Comparison of ENCODE assay signal across 36 cellular contexts in genomic region chr3:12270976-12271375, GRCh38.
"Had no signal": no experiment of that assay in that cellular context is flagged by ENCODE, and none has a peak within 500 bp of the region (broad histone marks: within the 10 kb centered on the region; RNA-seq: fewer than 3 reads in every experiment).

No MANE protein-coding gene starts in this region.

- H3K9me3 ChIP-seq: adrenal gland, ascending aorta, body of pancreas, breast epithelium had no signal

- H3K27ac ChIP-seq: adrenal gland, ascending aorta, body of pancreas, brain microvascular endothelial cell, breast epithelium, cardiac muscle cell had no signal

- H3K36me3 ChIP-seq: adrenal gland, ascending aorta, brain microvascular endothelial cell, breast epithelium, cardiac muscle cell had no signal

- DNase-seq: activated effector memory CD4-positive, alpha-beta T cell treated with anti-CD3 and anti-CD28 coated beads, Interleukin-2, amount 50 U/mL, for 16 hours; activated effector memory CD4-positive, alpha-beta T cell treated with Interleukin-2 at 50 U/mL for 16 hours; activated gamma-delta T cell; activated gamma-delta T cell treated with Interleukin-2 at 50 U/mL for 16 hours; activated naive CD4-positive, alpha-beta T cell; activated naive CD4-positive, alpha-beta T cell treated with anti-CD3 and anti-CD28 coated beads for 36 hours; activated naive CD4-positive, alpha-beta T cell treated with anti-CD3 and anti-CD28 coated beads, Interleukin-2, amount 10 ng/mL, durations not matched to agents 7 days and 5 days; activated naive CD4-positive, alpha-beta T cell treated with anti-CD3 and anti-CD28 coated beads, Interleukin-2, amount 50 U/mL, for 16 hours; activated naive CD4-positive, alpha-beta T cell treated with Interleukin-2 at 50 U/mL for 16 hours; activated naive CD8-positive, alpha-beta T cell treated with anti-CD3 and anti-CD28 coated beads for 36 hours; activated naive CD8-positive, alpha-beta T cell treated with anti-CD3 and anti-CD28 coated beads, Interleukin-2, amount 10 ng/mL, durations not matched to agents 7 days and 5 days; activated naive CD8-positive, alpha-beta T cell treated with anti-CD3 and anti-CD28 coated beads, Interleukin-2, amount 50 U/mL, for 24 hours; activated T-cell treated with anti-CD3 and anti-CD28 coated beads, Interleukin-2, amount 50 U/mL, for 4 hours; activated T-cell treated with anti-CD3 and anti-CD28 coated beads, Interleukin-2, amount 50 U/mL, for 48 hours; activated T-cell treated with anti-CD3 and anti-CD28 coated beads, Interleukin-2, amount 50 U/mL, for 72 hours; adrenal gland; amniotic stem cell; amygdala; anterior cingulate cortex; aorta; body of pancreas; brain microvascular endothelial cell; caudate nucleus; central memory CD4-positive, alpha-beta T cell; cerebellar nuclear complex had no signal

- H3K4me3 ChIP-seq: adrenal gland, ascending aorta, body of pancreas, breast epithelium, cardiac muscle cell had no signal

- H3K4me1 Mint-ChIP-seq: activated naive CD4-positive, alpha-beta T cell treated with anti-CD3 and anti-CD28 coated beads, Interleukin-2, amount 10 ng/mL, durations not matched to agents 7 days and 5 days; activated naive CD4-positive, alpha-beta T cell treated with anti-CD3 and anti-CD28 coated beads, Interleukin-2, amount 50 U/mL, for 24 hours; activated naive CD8-positive, alpha-beta T cell treated with anti-CD3 and anti-CD28 coated beads for 36 hours; activated naive CD8-positive, alpha-beta T cell treated with anti-CD3 and anti-CD28 coated beads, Interleukin-2, amount 10 ng/mL, durations not matched to agents 7 days and 5 days; activated naive CD8-positive, alpha-beta T cell treated with anti-CD3 and anti-CD28 coated beads, Interleukin-2, amount 50 U/mL, for 24 hours; activated T-helper 17 cell treated with anti-CD3 and anti-CD28 coated beads, Interleukin-2, amount 50 U/mL, for 72 hours; brain; central memory CD8-positive, alpha-beta T cell had no signal

- H3K27ac Mint-ChIP-seq: activated naive CD4-positive, alpha-beta T cell treated with anti-CD3 and anti-CD28 coated beads for 36 hours; activated naive CD4-positive, alpha-beta T cell treated with anti-CD3 and anti-CD28 coated beads, Interleukin-2, amount 10 ng/mL, durations not matched to agents 7 days and 5 days; activated naive CD4-positive, alpha-beta T cell treated with anti-CD3 and anti-CD28 coated beads, Interleukin-2, amount 50 U/mL, for 24 hours; activated naive CD4-positive, alpha-beta T cell treated with anti-CD3 and anti-CD28 coated beads, Interleukin-2, amount 50 U/mL, for 72 hours; activated naive CD8-positive, alpha-beta T cell; activated naive CD8-positive, alpha-beta T cell treated with anti-CD3 and anti-CD28 coated beads for 36 hours; activated naive CD8-positive, alpha-beta T cell treated with anti-CD3 and anti-CD28 coated beads, Interleukin-2, amount 10 ng/mL, durations not matched to agents 7 days and 5 days; activated naive CD8-positive, alpha-beta T cell treated with anti-CD3 and anti-CD28 coated beads, Interleukin-2, amount 50 U/mL, for 24 hours; activated T-cell treated with anti-CD3 and anti-CD28 coated beads, Interleukin-2, amount 50 U/mL, for 72 hours; activated T-helper 1 cell treated with anti-CD3 and anti-CD28 coated beads, Interleukin-12 subunit alpha, Interleukin-12 subunit beta, Interleukin-2, Interleukin-4 antibody, amounts not matched to agents 30 ng/mL and 10 ng/mL and 1 ng/mL, durations not matched to agents 14 hours and 24 hours and 36 hours; activated T-helper 17 cell treated with anti-CD3 and anti-CD28 coated beads, Interleukin-2, amount 50 U/mL, for 72 hours; activated T-helper 2 cell treated with anti-CD3 and anti-CD28 coated beads, Interferon-gamma antibody, Interleukin-2, Interleukin-4, amounts not matched to agents 10 μg/mL and 5 μg/mL and 100 μg/mL, durations not matched to agents 14 hours and 24 hours and 36 hours; brain had no signal

- H3K27me3 ChIP-seq: adrenal gland, ascending aorta, body of pancreas, brain microvascular endothelial cell, breast epithelium, cardiac muscle cell had no signal

- H3K9me3 Mint-ChIP-seq: activated naive CD4-positive, alpha-beta T cell treated with anti-CD3 and anti-CD28 coated beads for 36 hours; activated naive CD4-positive, alpha-beta T cell treated with anti-CD3 and anti-CD28 coated beads, Interleukin-2, amount 10 ng/mL, durations not matched to agents 7 days and 5 days; activated naive CD4-positive, alpha-beta T cell treated with anti-CD3 and anti-CD28 coated beads, Interleukin-2, amount 50 U/mL, for 24 hours; activated naive CD4-positive, alpha-beta T cell treated with anti-CD3 and anti-CD28 coated beads, Interleukin-2, amount 50 U/mL, for 72 hours; activated naive CD8-positive, alpha-beta T cell treated with anti-CD3 and anti-CD28 coated beads for 36 hours; activated naive CD8-positive, alpha-beta T cell treated with anti-CD3 and anti-CD28 coated beads, Interleukin-2, amount 10 ng/mL, durations not matched to agents 7 days and 5 days; activated naive CD8-positive, alpha-beta T cell treated with anti-CD3 and anti-CD28 coated beads, Interleukin-2, amount 50 U/mL, for 24 hours; activated T-cell treated with anti-CD3 and anti-CD28 coated beads, Interleukin-2, amount 50 U/mL, for 4 hours; activated T-cell treated with anti-CD3 and anti-CD28 coated beads, Interleukin-2, amount 50 U/mL, for 72 hours; activated T-helper 1 cell treated with anti-CD3 and anti-CD28 coated beads, Interleukin-12 subunit alpha, Interleukin-12 subunit beta, Interleukin-2, Interleukin-4 antibody, amounts not matched to agents 30 ng/mL and 10 ng/mL and 1 ng/mL, durations not matched to agents 14 hours and 24 hours and 36 hours; activated T-helper 17 cell treated with anti-CD3 and anti-CD28 coated beads, Interleukin-2, amount 50 U/mL, for 72 hours; activated T-helper 2 cell treated with anti-CD3 and anti-CD28 coated beads, Interferon-gamma antibody, Interleukin-2, Interleukin-4, amounts not matched to agents 10 μg/mL and 5 μg/mL and 100 μg/mL, durations not matched to agents 14 hours and 24 hours and 36 hours; brain; central memory CD8-positive, alpha-beta T cell had no signal

- H3K4me1 ChIP-seq: adrenal gland, ascending aorta, body of pancreas, breast epithelium had no signal

- H3K4me3 Mint-ChIP-seq: activated naive CD4-positive, alpha-beta T cell treated with anti-CD3 and anti-CD28 coated beads for 36 hours; activated naive CD4-positive, alpha-beta T cell treated with anti-CD3 and anti-CD28 coated beads, Interleukin-2, amount 10 ng/mL, durations not matched to agents 7 days and 5 days; activated naive CD4-positive, alpha-beta T cell treated with anti-CD3 and anti-CD28 coated beads, Interleukin-2, amount 50 U/mL, for 24 hours; activated naive CD8-positive, alpha-beta T cell; activated naive CD8-positive, alpha-beta T cell treated with anti-CD3 and anti-CD28 coated beads for 36 hours; activated naive CD8-positive, alpha-beta T cell treated with anti-CD3 and anti-CD28 coated beads, Interleukin-2, amount 10 ng/mL, durations not matched to agents 7 days and 5 days; activated naive CD8-positive, alpha-beta T cell treated with anti-CD3 and anti-CD28 coated beads, Interleukin-2, amount 50 U/mL, for 24 hours; activated T-cell treated with anti-CD3 and anti-CD28 coated beads, Interleukin-2, amount 50 U/mL, for 4 hours; activated T-cell treated with anti-CD3 and anti-CD28 coated beads, Interleukin-2, amount 50 U/mL, for 72 hours; activated T-helper 1 cell treated with anti-CD3 and anti-CD28 coated beads, Interleukin-12 subunit alpha, Interleukin-12 subunit beta, Interleukin-2, Interleukin-4 antibody, amounts not matched to agents 30 ng/mL and 10 ng/mL and 1 ng/mL, durations not matched to agents 14 hours and 24 hours and 36 hours; activated T-helper 17 cell treated with anti-CD3 and anti-CD28 coated beads, Interleukin-2, amount 50 U/mL, for 72 hours; brain; central memory CD8-positive, alpha-beta T cell had no signal

- ATAC-seq: activated naive CD4-positive, alpha-beta T cell treated with anti-CD3 and anti-CD28 coated beads, Interleukin-2, amount 50 U/mL, for 72 hours; activated naive CD8-positive, alpha-beta T cell treated with anti-CD3 and anti-CD28 coated beads, Interleukin-2, amount 50 U/mL, for 24 hours; activated T-cell treated with anti-CD3 and anti-CD28 coated beads, Interleukin-2, amount 50 U/mL, for 4 hours; activated T-cell treated with anti-CD3 and anti-CD28 coated beads, Interleukin-2, amount 50 U/mL, for 72 hours; activated T-helper 17 cell treated with anti-CD3 and anti-CD28 coated beads, Interleukin-2, amount 50 U/mL, for 72 hours; body of pancreas had no signal

- H3K36me3 Mint-ChIP-seq: activated naive CD4-positive, alpha-beta T cell treated with anti-CD3 and anti-CD28 coated beads, Interleukin-2, amount 10 ng/mL, durations not matched to agents 7 days and 5 days; activated naive CD4-positive, alpha-beta T cell treated with anti-CD3 and anti-CD28 coated beads, Interleukin-2, amount 50 U/mL, for 24 hours; activated naive CD4-positive, alpha-beta T cell treated with anti-CD3 and anti-CD28 coated beads, Interleukin-2, amount 50 U/mL, for 72 hours; activated naive CD8-positive, alpha-beta T cell; activated naive CD8-positive, alpha-beta T cell treated with anti-CD3 and anti-CD28 coated beads for 36 hours; activated naive CD8-positive, alpha-beta T cell treated with anti-CD3 and anti-CD28 coated beads, Interleukin-2, amount 10 ng/mL, durations not matched to agents 7 days and 5 days; brain had no signal
